ENCODE assay signal across 8 cellular contexts in the genomic region with DNA sequence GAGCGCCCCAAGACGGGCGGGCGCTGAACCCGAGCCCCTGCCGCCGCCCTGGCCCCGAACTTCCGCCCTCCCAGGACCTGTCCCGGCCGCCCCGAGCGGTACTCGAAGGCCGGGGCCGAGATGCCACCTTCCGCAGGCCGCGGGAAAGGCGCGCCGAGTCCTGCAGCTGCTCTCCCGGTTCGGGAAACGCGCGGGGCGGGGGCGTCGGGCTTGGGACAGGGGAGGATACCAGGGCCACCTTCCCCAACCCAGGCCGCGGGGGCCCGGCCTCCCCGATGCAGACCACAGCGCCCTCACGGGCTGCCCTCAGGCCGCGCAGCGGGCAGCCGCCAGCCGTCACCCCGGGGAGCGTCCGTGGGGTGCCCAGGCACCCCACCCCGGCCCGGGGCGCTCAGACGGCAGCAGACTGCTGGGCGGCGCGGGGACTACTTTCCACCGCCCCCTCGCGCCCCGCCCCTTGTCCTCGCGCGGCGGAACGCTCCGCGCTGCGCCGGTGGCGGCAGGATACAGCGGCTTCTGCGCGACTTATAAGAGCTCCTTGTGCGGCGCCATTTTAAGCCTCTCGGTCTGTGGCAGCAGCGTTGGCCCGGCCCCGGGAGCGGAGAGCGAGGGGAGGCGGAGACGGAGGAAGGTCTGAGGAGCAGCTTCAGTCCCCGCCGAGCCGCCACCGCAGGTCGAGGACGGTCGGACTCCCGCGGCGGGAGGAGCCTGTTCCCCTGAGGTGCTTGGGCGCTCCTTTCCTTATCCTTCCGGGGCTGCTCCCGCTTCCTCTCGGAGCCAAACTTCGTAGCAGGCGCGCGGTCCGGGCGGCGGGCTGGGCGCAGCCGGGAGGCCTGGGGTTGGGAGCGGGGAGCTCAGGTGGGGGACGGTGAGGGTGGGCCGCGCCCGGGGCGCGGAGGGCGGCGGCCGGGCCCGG. TPM values are rescaled to one million over a fixed set of nuclear protein-coding genes. Genes with fewer than 3 reads are reported as not detected.
A peak's percentile ranks its signal among the peaks of the same experiment; 100 is the strongest.
DNase-seq lines count a peak whose midpoint lies in the region; ATAC-seq, FAIRE-seq and TF ChIP-seq lines count a peak whose summit lies in the region.

A gene (plus strand): TSS at position 556 of the 916 bp plus-strand sequence. CDS start 24,564 bp downstream, outside the sequence.

- no peaks in the 10 kb centered on the region for H3K9me3 ChIP-seq in psoas muscle

- WGBS in psoas muscle, 3 donors = 0 to 1% (median 1%) methylated on average over 77 to 112 of the region's 112 CpGs

- peaks cover 24% of the 10 kb centered on the region for H3K27me3 Mint-ChIP-seq in T-helper 1 cell treated with Interleukin-12 subunit alpha and Interleukin-12 subunit beta and Interleukin-4 antibody, amounts not matched to agents 30 μg/mL and 1 μg/mL, for 36 hours (ENCODE audit: low read depth)

- intact Hi-C loops in left ventricle myocardium superior (cut with micrococcal nuclease) (loop anchor here (10.0 kb wide), 1 partner anchor 614 kb away; no protein-coding TSS in a partner anchor), psoas muscle (cut with DNase I) (loop anchor here in 1 of 2 donors (5.0 kb wide), 1 partner anchor 417 kb away; no protein-coding TSS in a partner anchor)

- FAIRE-seq in urothelium cell line (lab: Jason Lieb, UNC) = no peak

- no peaks in the 10 kb centered on the region for H3K9me3 Mint-ChIP-seq in T-helper 1 cell treated with Interleukin-12 subunit alpha and Interleukin-12 subunit beta and Interleukin-4 antibody, amounts not matched to agents 30 μg/mL and 1 μg/mL, for 36 hours

- peak within 1 kb of the TSS; percentile 98 for H3K27ac ChIP-seq in psoas muscle

- peaks cover 35% of the 10 kb centered on the region for H3K4me1 Mint-ChIP-seq in T-helper 1 cell treated with Interleukin-12 subunit alpha and Interleukin-12 subunit beta and Interleukin-4 antibody, amounts not matched to agents 30 μg/mL and 1 μg/mL, for 36 hours (ENCODE audit: low read depth)

- ATAC-seq in HG02642 (IDR thresholded peaks at IDR 0.05; ENCODE audit: poor library complexity, unreplicated experiment) (peak; percentile 83), left ventricle myocardium superior (peak; percentile 91), psoas muscle (peak; percentile 93 to 97 (median 94))

- H3K4me3 ChIP-seq in psoas muscle = peak within 1 kb of the TSS; percentile 97

- peaks cover 33% of the 10 kb centered on the region for H3K4me1 ChIP-seq in psoas muscle

- H3K27me3 ChIP-seq in psoas muscle (ENCODE audit: insufficient read depth in 3 of 3, low read length in 2 of 3) = no peaks in the 10 kb centered on the region

- peak within 1 kb of the TSS; percentile 96 for H3K4me3 Mint-ChIP-seq in T-helper 1 cell treated with Interleukin-12 subunit alpha and Interleukin-12 subunit beta and Interleukin-4 antibody, amounts not matched to agents 30 μg/mL and 1 μg/mL, for 36 hours

- H3K36me3 Mint-ChIP-seq in T-helper 1 cell treated with Interleukin-12 subunit alpha and Interleukin-12 subunit beta and Interleukin-4 antibody, amounts not matched to agents 30 μg/mL and 1 μg/mL, for 36 hours (ENCODE audit: low read depth) = peaks cover 9% of the 10 kb centered on the region

- no peaks in the 10 kb centered on the region for H3K36me3 ChIP-seq in psoas muscle (ENCODE audit: insufficient read depth in 1 of 2, low read depth in 1 of 2)

- DNase-seq in NCI-H1105 treated with DMSO at 0.1 percent for 48 hours (lab: John Stamatoyannopoulos, UW) (peak; percentile 76), amygdala (lab: John Stamatoyannopoulos, UW) (peak; percentile 45 to 92 (median 83)), left ventricle myocardium superior (peak; percentile 96), psoas muscle (peak; percentile 94 to 96), urothelium cell line (ENCODE audit: low spot score) (peak; percentile 78)

- TF ChIP-seq CTCF in GM12874 (IDR thresholded peaks at IDR 0.05; ENCODE audit: insufficient read depth, low read depth, low read length) (0 out of 2 replicates have a peak, but pooled peaks have one; percentile 11), psoas muscle (IDR thresholded peaks at IDR 0.05) (peak; percentile 13)

- H3K27ac Mint-ChIP-seq in T-helper 1 cell treated with Interleukin-12 subunit alpha and Interleukin-12 subunit beta and Interleukin-4 antibody, amounts not matched to agents 30 μg/mL and 1 μg/mL, for 36 hours = peak within 1 kb of the TSS; percentile 97

RNA-seq across cellular contexts. Expression of the gene that starts here (rescaled TPM):
- total RNA-seq in left ventricle myocardium superior (145 TPM), psoas muscle (100 to 1,000 TPM in 3 of 4 donors, 10 to 100 TPM in 1; 93.8 to 128 (median 113) TPM)
- 10 to 100 TPM; 32.1 to 78.8 (median 62.6) TPM for polyA plus RNA-seq in psoas muscle

Comparison
In these comparisons a context has a peak if more than half of its experiments do, and no peak if none do; other contexts are left out.
1. Peak in every context shown above with its lines: DNase-seq, ATAC-seq, H3K4me3 ChIP-seq and H3K27ac ChIP-seq.